Comparison of ENCODE assay signal across 13 cellular contexts in the genomic region with DNA sequence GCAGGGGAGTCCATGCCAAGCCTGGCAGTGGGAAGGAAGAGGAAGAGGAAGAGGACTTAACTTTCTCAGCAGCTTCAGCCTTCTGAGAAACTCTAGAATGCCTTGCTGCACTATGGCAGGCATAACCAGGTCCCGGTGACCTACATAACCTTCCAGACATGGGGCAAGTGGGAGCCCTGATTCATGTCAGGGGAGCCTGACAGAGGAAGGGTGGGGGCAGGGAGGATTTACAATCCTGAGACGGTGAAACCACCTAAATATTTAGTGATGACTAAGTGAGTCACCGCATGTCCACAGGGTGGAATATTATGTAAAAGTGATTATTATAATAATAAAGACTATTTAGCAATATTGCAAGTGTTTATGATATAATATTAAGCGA. TPM values are rescaled to one million over a fixed set of nuclear protein-coding genes. Genes with fewer than 3 reads are reported as not detected.
DNase-seq lines count a peak whose midpoint lies in the region; ATAC-seq, FAIRE-seq and TF ChIP-seq lines count a peak whose summit lies in the region.
"Had no signal": no experiment of that assay in that cellular context is flagged by ENCODE, and none has a peak within 500 bp of the region (broad histone marks: within the 10 kb centered on the region; RNA-seq: fewer than 3 reads in every experiment).

No MANE protein-coding gene starts in this region.

- H3K4me2 ChIP-seq in A549 (peak overlapping the region; percentile 87), mesendoderm (ENCODE audit: low read length) (no peak overlapping the region)

- peak overlapping the region; percentile 99 for H2AK5ac ChIP-seq in mesendoderm (ENCODE audit: low read length)

- no peak overlapping the region for H2BK15ac ChIP-seq in mesendoderm (replicated peaks; ENCODE audit: low read depth)

- peak overlapping the region; percentile 92 for H2BK120ac ChIP-seq in mesendoderm (ENCODE audit: low read depth, low read length)

- H2BK5ac ChIP-seq in mesendoderm (ENCODE audit: low read length): peak overlapping the region; percentile 93

- peak; percentile 62 to 68 for ATAC-seq in A549

- DNase-seq in A549 (ENCODE audit: low read depth in 1 of 2, low spot score in 1 of 2) (peak; percentile 67 to 85), bronchial epithelial cell (ENCODE audit: low read depth) (peak; percentile 96), mesendoderm (no peak), GM13976 (ENCODE audit: low spot score) (no peak), testis (no peak), NCI-H2107 treated with DMSO at 0.1 percent for 48 hours (lab: John Stamatoyannopoulos, UW; ENCODE audit: unreplicated experiment) (no peak), H7 (no peak)
- DNase-seq: activated T-cell treated with anti-CD3 and anti-CD28 coated beads, Interleukin-2, amount 50 U/mL, for 24 hours; C1 segment of cervical spinal cord; NCI-H1048; nucleus accumbens had no signal

- H4K8ac ChIP-seq in mesendoderm (ENCODE audit: low read depth, low read length): no peak overlapping the region

- peak overlapping the region; percentile 75 for H3K18ac ChIP-seq in mesendoderm (ENCODE audit: low read length)

- CTCF ChIA-PET in A549 (lab: Yijun Ruan, JAX): interaction anchor here (0.9 to 2.8 kb wide), 7 partner anchors 10 to 146 kb away, joined by 3 to 17 read pairs (median 8); no protein-coding TSS in a partner anchor

- H4K5ac ChIP-seq in mesendoderm (ENCODE audit: low read length): no peak overlapping the region

- 0 out of 5 replicates have a peak, but pooled peaks of 1 of the 2 experiments have one; percentile 6 for TF ChIP-seq RAD21 in A549 (conservative IDR thresholded peaks at IDR 0.05 in 1 of 2, IDR thresholded peaks at IDR 0.05 in 1 of 2)

- peaks cover 82% of the 10 kb centered on the region for H3K4me1 ChIP-seq in A549
- H3K4me1 ChIP-seq in HUES64 (ENCODE audit: insufficient read depth, low read length): peaks cover 52% of the 10 kb centered on the region
- H3K4me1 ChIP-seq in mesendoderm (ENCODE audit: control insufficient read depth, low read depth, low read length): peaks cover 23% of the 10 kb centered on the region
- H3K4me1 ChIP-seq in testis: peaks cover 33% of the 10 kb centered on the region

- H3K56ac ChIP-seq in mesendoderm (ENCODE audit: low read length): peak overlapping the region; percentile 91

- POLR2A ChIA-PET in A549 (lab: Yijun Ruan, JAX): interaction anchor here (1.0 to 2.9 kb wide), 9 partner anchors 10 to 47 kb away, joined by 4 to 27 read pairs (median 7); a partner anchor contains a TSS

- FAIRE-seq in A549 (lab: Jason Lieb, UNC): no peak
- no peak for FAIRE-seq in bronchial epithelial cell (lab: Jason Lieb, UNC)
- FAIRE-seq: endometrium had no signal

- peak overlapping the region; percentile 96 to 100 for H3K27ac ChIP-seq in A549
- peak overlapping the region; percentile 77 for H3K27ac ChIP-seq in HUES64 (ENCODE audit: low read depth, low read length)
- H3K27ac ChIP-seq in mesendoderm (ENCODE audit: low read depth, low read length): peak overlapping the region; percentile 95
- no peak overlapping the region for H3K27ac ChIP-seq in testis

- TF ChIP-seq POLR2A in A549 (IDR thresholded peaks at IDR 0.05; ENCODE audit: low read length) (no peak), testis (IDR thresholded peaks at IDR 0.05) (no peak)

- peak overlapping the region; percentile 26 for H3K4me3 ChIP-seq in A549
- H3K4me3 ChIP-seq in HUES64 (ENCODE audit: low read length): no peak overlapping the region
- H3K4me3 ChIP-seq in bronchial epithelial cell (ENCODE audit: low read depth, low read length): no peak overlapping the region
- no peak overlapping the region for H3K4me3 ChIP-seq in mesendoderm (ENCODE audit: low read length)
- H3K4me3 ChIP-seq in testis: no peak overlapping the region
- no peak overlapping the region for H3K4me3 ChIP-seq in H7 (ENCODE audit: insufficient read depth, low read depth, low read length)

- no peaks in the 10 kb centered on the region for H3K9me3 ChIP-seq in A549
- no peaks in the 10 kb centered on the region for H3K9me3 ChIP-seq in HUES64 (ENCODE audit: insufficient read depth, low read depth, low read length)
- no peaks in the 10 kb centered on the region for H3K9me3 ChIP-seq in testis

- TF ChIP-seq CTCF in A549 (IDR thresholded peaks at IDR 0.05) (no peak), bronchial epithelial cell (IDR thresholded peaks at IDR 0.05; ENCODE audit: insufficient read depth, low read length, severe bottlenecking) (no peak), GM13976 (IDR thresholded peaks at IDR 0.05; ENCODE audit: borderline replicate concordance, control extremely low read depth, extremely low read depth, insufficient read depth, missing control alignments) (no peak), testis (IDR thresholded peaks at IDR 0.05) (no peak)

- in situ Hi-C loops in GM13976 (cut with MboI; ENCODE audit: low sequenced_read_pairs, unreplicated experiment): no loop called here

- TF ChIP-seq EP300 in A549 (IDR thresholded peaks at IDR 0.05): peak in 1 of 2 experiments; percentile 66; a peak in 1 of 5 replicates

- intact Hi-C loops in testis (cut with DNase I; ENCODE audit: low total_unique reads): no loop called here

- H3K79me1 ChIP-seq in mesendoderm (ENCODE audit: low read length): no peaks in the 10 kb centered on the region

- no peaks in the 10 kb centered on the region for H3K79me2 ChIP-seq in mesendoderm (ENCODE audit: control insufficient read depth, insufficient read depth, low read length)

- peak overlapping the region; percentile 76 for H3K23ac ChIP-seq in mesendoderm (ENCODE audit: low read length)

- H3K9ac ChIP-seq in HUES64 (ENCODE audit: low read depth, low read length): peak overlapping the region; percentile 52; the same call in 1 of the 2 replicates
- H3K9ac ChIP-seq in mesendoderm (ENCODE audit: low read length): peak overlapping the region; percentile 59

- peak overlapping the region; percentile 85 for H3K4ac ChIP-seq in mesendoderm (ENCODE audit: low read depth, low read length)

- 3% methylated on average over 4 of the region's 4 CpGs for WGBS in A549 (ENCODE audit: missing lambda C conversion rate)
- 73% methylated on average over 3 of the region's 4 CpGs for WGBS in HUES64
- no CpG with 5 or more reads among the region's 4 CpGs for WGBS in mesendoderm (ENCODE audit: extremely low coverage, insufficient coverage, low lambda C conversion rate)
- WGBS in testis, 2 donors: 81 to 83% methylated on average over 4 of the region's 4 CpGs

- H3K27me3 ChIP-seq in HUES64 (ENCODE audit: insufficient read depth, low read length): no peaks in the 10 kb centered on the region
- no peaks in the 10 kb centered on the region for H3K27me3 ChIP-seq in bronchial epithelial cell (ENCODE audit: control insufficient read depth, insufficient read depth, low read length)
- no peaks in the 10 kb centered on the region for H3K27me3 ChIP-seq in mesendoderm (ENCODE audit: insufficient read depth, low read length, poor library complexity)
- no peaks in the 10 kb centered on the region for H3K27me3 ChIP-seq in testis
- no peaks in the 10 kb centered on the region for H3K27me3 ChIP-seq in H7 (ENCODE audit: control insufficient read depth, insufficient read depth, low read length)

- H3K36me3 ChIP-seq in HUES64 (ENCODE audit: insufficient read depth, low read length) (no peaks in the 10 kb centered on the region), bronchial epithelial cell (ENCODE audit: control insufficient read depth, insufficient read depth, low read length) (no peaks in the 10 kb centered on the region), mesendoderm (ENCODE audit: control insufficient read depth, insufficient read depth, low read length) (no peaks in the 10 kb centered on the region), testis (ENCODE audit: low read depth, missing control alignments) (no peaks in the 10 kb centered on the region), H7 (replicated peaks; ENCODE audit: control insufficient read depth, insufficient read depth, low read length) (no peaks in the 10 kb centered on the region)

TF ChIP-seq in A549, 52 proteins besides CTCF, POLR2A, EP300 and RAD21:
- TF ChIP-seq HDAC2 (IDR thresholded peaks at IDR 0.05) (no peak), CEBPB (IDR thresholded peaks at IDR 0.05) (peak; percentile 30 to 75; a peak in 3 of 4 replicates), JUNB (IDR thresholded peaks at IDR 0.05) (peak; percentile 64), GATA3 (IDR thresholded peaks at IDR 0.05; ENCODE audit: borderline replicate concordance) (peak; percentile 67; the same call in 1 of the 2 replicates), BHLHE40 (IDR thresholded peaks at IDR 0.05; ENCODE audit: low read depth, low read length) (no peak), FOSL2 (IDR thresholded peaks at IDR 0.05) (peak; percentile 73), FOSL2 (CRISPR knock-in tag; IDR thresholded peaks at IDR 0.05) (peak; percentile 87)
- TF ChIP-seq, protein P1, sequence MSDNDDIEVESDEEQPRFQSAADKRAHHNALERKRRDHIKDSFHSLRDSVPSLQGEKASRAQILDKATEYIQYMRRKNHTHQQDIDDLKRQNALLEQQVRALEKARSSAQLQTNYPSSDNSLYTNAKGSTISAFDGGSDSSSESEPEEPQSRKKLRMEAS (IDR thresholded peaks at IDR 0.05): 0 out of 2 replicates have a peak, but pooled peaks have one; percentile 6
- TF ChIP-seq, protein P2, sequence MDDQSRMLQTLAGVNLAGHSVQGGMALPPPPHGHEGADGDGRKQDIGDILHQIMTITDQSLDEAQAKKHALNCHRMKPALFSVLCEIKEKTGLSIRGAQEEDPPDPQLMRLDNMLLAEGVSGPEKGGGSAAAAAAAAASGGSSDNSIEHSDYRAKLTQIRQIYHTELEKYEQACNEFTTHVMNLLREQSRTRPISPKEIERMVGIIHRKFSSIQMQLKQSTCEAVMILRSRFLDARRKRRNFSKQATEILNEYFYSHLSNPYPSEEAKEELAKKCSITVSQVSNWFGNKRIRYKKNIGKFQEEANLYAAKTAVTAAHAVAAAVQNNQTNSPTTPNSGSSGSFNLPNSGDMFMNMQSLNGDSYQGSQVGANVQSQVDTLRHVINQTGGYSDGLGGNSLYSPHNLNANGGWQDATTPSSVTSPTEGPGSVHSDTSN (IDR thresholded peaks at IDR 0.05): peak; percentile 60; the same call in 1 of the 2 replicates

RNA-seq across cellular contexts. Expression of a gene that starts 46.7 kb away (rescaled TPM):
- polyA plus RNA-seq in A549 (2011; rRNA removed): 36.3 and 44.1 TPM in 2 replicates
- 70.4 and 95.3 TPM in 2 replicates for polyA plus RNA-seq in A549 (2012; cell fraction: cytosol; rRNA removed)
- polyA plus RNA-seq in A549 (2012; cell fraction: nucleus; rRNA removed): 144 and 160 TPM in 2 replicates
- polyA plus RNA-seq in A549 (2017; fragmentation: RNase III; extraction: RNeasy Plus Mini Kit Qiagen cat#74134 plus additional on column Dnase treatment): 40.7 to 49.4 TPM (median 41.1 TPM) in 3 replicates
- 48.6 and 69.1 TPM in 2 replicates for polyA minus RNA-seq in A549 (2011; rRNA and poly(A)+ RNA removed)
- polyA plus RNA-seq in HUES64 (2013, experiment 1 of 2): 32.8 TPM
- 42.5 TPM for polyA plus RNA-seq in HUES64 (2013, experiment 2 of 2)
- total RNA-seq in bronchial epithelial cell: 54.2 and 89.9 TPM in 2 replicates
- polyA plus RNA-seq in mesendoderm (2013, experiment 1 of 2): 110 TPM
- polyA plus RNA-seq in mesendoderm (2013, experiment 2 of 2): 105 TPM
- total RNA-seq in testis: 10 to 100 TPM; 35.8 to 61.0 TPM
- 19.6 TPM for polyA plus RNA-seq in testis (ENCODE audit: insufficient read depth, low read depth, low replicate concordance)
- 46.0 and 54.5 TPM in 2 replicates for total RNA-seq in H7 (2014; rRNA removed; shearing (Covaris generic))

Comparison
In these comparisons a context has a peak if more than half of its experiments do, and no peak if none do; other contexts are left out.
1. DNase-seq: peak in A549 (2 of 2) and bronchial epithelial cell (single experiment); none in mesendoderm (single experiment), GM13976 (single experiment), testis (single experiment), NCI-H2107 treated with DMSO at 0.1 percent for 48 hours (single experiment) and H7 (single experiment).
2. H3K27ac ChIP-seq: peak in A549 (2 of 2), HUES64 (single experiment) and mesendoderm (single experiment); none in testis (0 of 2).